Comparison of ENCODE assay signal across 8 cellular contexts in the genomic region with DNA sequence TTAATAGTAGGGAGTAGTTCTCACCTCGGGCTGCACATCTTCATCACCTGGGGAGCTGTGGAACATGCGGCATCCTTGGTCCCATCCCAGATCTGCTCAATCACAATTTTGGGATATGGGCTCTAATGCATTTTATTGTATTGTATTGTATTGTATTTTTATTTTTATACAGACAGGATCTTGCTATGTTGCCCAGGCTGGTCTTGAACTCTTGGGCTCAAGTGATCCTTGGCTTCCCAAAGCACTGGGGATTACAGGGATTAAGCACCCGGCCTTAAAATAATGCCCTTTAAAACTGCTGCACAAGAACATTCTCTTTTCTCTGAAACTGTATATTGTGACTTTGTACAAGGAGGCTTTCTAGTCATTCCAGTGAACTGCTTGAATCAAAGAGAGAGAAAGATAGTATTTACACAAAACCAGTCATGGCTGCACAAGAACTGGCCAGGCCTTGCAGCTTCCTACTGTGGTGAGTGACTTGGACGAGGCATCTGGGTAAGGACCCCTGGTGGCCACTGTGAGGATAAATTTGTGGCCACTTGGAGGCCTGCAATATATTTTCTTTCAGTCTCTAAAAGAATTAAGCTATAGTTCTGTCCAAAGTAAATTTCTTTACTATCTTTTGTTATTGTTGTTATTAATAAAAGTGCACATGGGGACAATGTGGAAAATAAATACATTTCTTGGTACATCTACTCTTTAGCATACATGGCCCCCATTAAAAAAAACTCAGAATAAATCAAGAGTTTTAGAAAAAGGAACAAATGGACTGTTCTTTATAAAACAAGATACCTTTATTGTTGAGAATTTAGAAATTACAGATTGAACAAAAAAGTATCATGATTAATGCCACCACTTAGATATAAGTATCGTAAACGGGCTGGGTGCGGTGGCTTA. TPM values are rescaled to one million over a fixed set of nuclear protein-coding genes. Genes with fewer than 3 reads are reported as not detected.
DNase-seq lines count a peak whose midpoint lies in the region; ATAC-seq and TF ChIP-seq lines count a peak whose summit lies in the region.

No MANE protein-coding gene starts in this region.

- ATAC-seq in WTC11 = peak; percentile 90
- ATAC-seq in GM21526 (IDR thresholded peaks at IDR 0.05; ENCODE audit: low FRiP score, unreplicated experiment) = no peak

- peaks cover 3% of the 10 kb centered on the region for H3K36me3 Mint-ChIP-seq in HFFc6 (ENCODE audit: low read depth)
- H3K36me3 Mint-ChIP-seq in WTC11 = peaks cover 11% of the 10 kb centered on the region

- H3K4me1 Mint-ChIP-seq in HFFc6 (ENCODE audit: low read depth) = peaks cover 26% of the 10 kb centered on the region
- peaks cover 4% of the 10 kb centered on the region for H3K4me1 Mint-ChIP-seq in WTC11

- POLR2A ChIA-PET in WTC11 (lab: Charles Lee) = interaction anchor here (2.0 kb wide), 1 partner anchor 87 kb away, joined by 5 read pairs; a partner anchor contains a TSS

- no peaks in the 10 kb centered on the region for H3K36me3 ChIP-seq in kidney epithelial cell (ENCODE audit: control insufficient read depth, insufficient read depth, low read length)

- DNase-seq in GDM1 (lab: John Stamatoyannopoulos, UW) (peak; percentile 50), HFFc6 (peak; percentile 79), NCI-H2196 treated with DMSO at 0.1 percent for 48 hours (lab: John Stamatoyannopoulos, UW; ENCODE audit: unreplicated experiment) (peak; percentile 21), WTC11 (ENCODE audit: low spot score) (peak; percentile 69), cardiac fibroblast (ENCODE audit: low read depth in 2 of 2) (peak; percentile 87 to 89), kidney epithelial cell (ENCODE audit: low read depth) (no peak)
- DNase-seq in stimulated activated CD4-positive, alpha-beta T cell treated with anti-CD3 and anti-CD28 coated beads, Interleukin-2, amount 100 ng/mL, for 4 hours (ENCODE audit: low read depth) = peak; percentile 39

- H3K4me3 Mint-ChIP-seq in HFFc6 = no peak overlapping the region
- no peak overlapping the region for H3K4me3 Mint-ChIP-seq in WTC11

- no peak overlapping the region for H3K4me3 ChIP-seq in cardiac fibroblast (replicated peaks in 1 of 2; ENCODE audit: low read depth in 2 of 2, low read length in 2 of 2)
- H3K4me3 ChIP-seq in kidney epithelial cell (ENCODE audit: low read depth, low read length) = no peak overlapping the region

- H3K27me3 Mint-ChIP-seq in HFFc6 (ENCODE audit: insufficient read depth) (no peaks in the 10 kb centered on the region), WTC11 (ENCODE audit: low read depth) (no peaks in the 10 kb centered on the region)

- H3K27me3 ChIP-seq in kidney epithelial cell (ENCODE audit: control insufficient read depth, insufficient read depth, low read length) = no peaks in the 10 kb centered on the region

- CTCF ChIA-PET in WTC11 (lab: Charles Lee) = interaction anchor here (0.6 to 2.9 kb wide), 47 partner anchors 9 to 419 kb away, joined by 3 to 16 read pairs (median 4); a partner anchor contains a TSS

- H3K27ac Mint-ChIP-seq in HFFc6 (no peak overlapping the region), WTC11 (no peak overlapping the region)

- H3K9me3 Mint-ChIP-seq in HFFc6 (no peaks in the 10 kb centered on the region), WTC11 (0 out of 2 replicates have a peak, but pooled peaks cover 4% of the 10 kb centered on the region)

- peak; percentile 94 for TF ChIP-seq CTCF in HFFc6 (IDR thresholded peaks at IDR 0.05)
- peak; percentile 76 for TF ChIP-seq CTCF in WTC11 (IDR thresholded peaks at IDR 0.05)
- TF ChIP-seq CTCF in cardiac fibroblast (IDR thresholded peaks at IDR 0.05; ENCODE audit: low read depth, low read length) = peak; percentile 77
- TF ChIP-seq CTCF in kidney epithelial cell (IDR thresholded peaks at IDR 0.05; ENCODE audit: insufficient read depth, low read length, poor library complexity, severe bottlenecking) = peak; percentile 76

TF ChIP-seq in WTC11, 78 proteins besides CTCF, POLR2A, EP300 and RAD21:
- TF ChIP-seq ZNF396 (CRISPR knock-in tag; IDR thresholded peaks at IDR 0.05; ENCODE audit: borderline replicate concordance) (0 out of 2 replicates have a peak, but pooled peaks have one; percentile 39), ZNF138 (CRISPR knock-in tag; conservative IDR thresholded peaks at IDR 0.05) (no peak), KAT7 (CRISPR knock-in tag; IDR thresholded peaks at IDR 0.05; ENCODE audit: borderline replicate concordance) (no peak)
- TF ChIP-seq, protein P1, sequence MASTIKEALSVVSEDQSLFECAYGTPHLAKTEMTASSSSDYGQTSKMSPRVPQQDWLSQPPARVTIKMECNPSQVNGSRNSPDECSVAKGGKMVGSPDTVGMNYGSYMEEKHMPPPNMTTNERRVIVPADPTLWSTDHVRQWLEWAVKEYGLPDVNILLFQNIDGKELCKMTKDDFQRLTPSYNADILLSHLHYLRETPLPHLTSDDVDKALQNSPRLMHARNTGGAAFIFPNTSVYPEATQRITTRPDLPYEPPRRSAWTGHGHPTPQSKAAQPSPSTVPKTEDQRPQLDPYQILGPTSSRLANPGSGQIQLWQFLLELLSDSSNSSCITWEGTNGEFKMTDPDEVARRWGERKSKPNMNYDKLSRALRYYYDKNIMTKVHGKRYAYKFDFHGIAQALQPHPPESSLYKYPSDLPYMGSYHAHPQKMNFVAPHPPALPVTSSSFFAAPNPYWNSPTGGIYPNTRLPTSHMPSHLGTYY (CRISPR knock-in tag; IDR thresholded peaks at IDR 0.05) = no peak

RNA-seq across cellular contexts. Expression of a gene that starts 48.0 kb away (rescaled TPM):
- 10 to 100 TPM; 20.0 to 29.4 (median 26.0) TPM for total RNA-seq in HFFc6 (2021; fragmentation: NEBNext Ultra II Directional; extraction: Animal tissue kit (Norgen Biotek cat#: 25700))
- total RNA-seq in WTC11 (2021) (33.3 to 40.1 TPM (median 34.8 TPM) in 3 replicates), kidney epithelial cell (21.8 and 24.7 TPM in 2 replicates)
